ENCODE assay signal across 27 cellular contexts in the genomic region with DNA sequence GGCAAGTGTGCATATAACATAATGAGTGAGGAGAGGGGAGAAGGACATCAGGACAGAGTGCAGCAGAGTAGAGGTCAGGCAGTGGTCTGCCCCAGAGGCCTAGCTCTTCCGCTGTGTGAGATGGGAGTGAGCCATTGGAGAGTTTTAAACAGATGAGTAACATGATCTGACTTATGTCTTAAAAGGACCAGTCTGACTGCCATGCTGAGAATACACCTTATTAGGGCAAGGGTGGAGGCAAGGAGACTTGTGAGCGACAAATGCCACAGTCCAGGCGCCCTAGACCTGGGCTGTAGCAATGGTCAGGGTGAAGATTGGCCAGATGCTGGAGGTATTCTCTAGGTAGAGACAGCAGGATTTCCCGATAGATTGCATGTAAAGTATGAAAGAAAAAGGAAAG.
A peak's percentile ranks its signal among the peaks of the same experiment; 100 is the strongest.
DNase-seq lines count a peak whose midpoint lies in the region; ATAC-seq, FAIRE-seq and TF ChIP-seq lines count a peak whose summit lies in the region.
"Had no signal": no experiment of that assay in that cellular context is flagged by ENCODE, and none has a peak within 500 bp of the region (broad histone marks: within the 10 kb centered on the region; RNA-seq: fewer than 3 reads in every experiment).

No MANE protein-coding gene starts in this region.

- H4K91ac ChIP-seq in IMR-90 (ENCODE audit: insufficient read depth, low read depth, low read length), result no peak overlapping the region

- BruUV-seq in IMR-90 (replicated peaks; lab: Mats Ljungman, UMichigan), result no TSS peak

- no peak overlapping the region for H3K14ac ChIP-seq in IMR-90 (replicated peaks; ENCODE audit: low read depth, low read length)

- H2AK9ac ChIP-seq in IMR-90 (replicated peaks; ENCODE audit: low read depth, low read length, poor library complexity), result no peak overlapping the region

- H3K4me3 ChIP-seq in A549 (no peak overlapping the region), IMR-90 (ENCODE audit: insufficient read depth, low read depth, low read length) (no peak overlapping the region), small intestine (ENCODE audit: low read depth in 1 of 2, low read length in 2 of 2) (no peak overlapping the region)
- H3K4me3 ChIP-seq: BLaER1, GM12878 had no signal

- POLR2A ChIA-PET in A549 (lab: Yijun Ruan, JAX) (no interaction called here), IMR-90 (lab: Charles Lee; ENCODE audit: unreplicated experiment) (no interaction called here)
- POLR2A ChIA-PET in activated CD4-positive, alpha-beta T cell treated with anti-CD3 and anti-CD28 coated beads, Interleukin-2, amount 10 ng/mL, durations not matched to agents 7 days and 5 days (lab: Charles Lee), result no interaction called here

- no peak overlapping the region for H2BK15ac ChIP-seq in IMR-90 (ENCODE audit: low read depth, low read length)

- H2AFZ ChIP-seq in IMR-90 (replicated peaks; ENCODE audit: low read length, poor library complexity), result peak overlapping the region; percentile 34

- H3K36me3 ChIP-seq in IMR-90 (ENCODE audit: control insufficient read depth, insufficient read depth, low read length) (no peaks in the 10 kb centered on the region), small intestine (ENCODE audit: control insufficient read depth in 2 of 2, insufficient read depth in 2 of 2, low read length in 2 of 2) (no peaks in the 10 kb centered on the region)
- H3K36me3 ChIP-seq: BE2C, BLaER1 had no signal

- H3K27ac Mint-ChIP-seq in stimulated activated memory B cell treated with anti-CD40 and anti-IgM and Interleukin-4, amounts not matched to agents 10 μg/mL and 1 μg/mL and 100 μg/mL, for 72 hours, result no peak overlapping the region
- H3K27ac Mint-ChIP-seq in activated CD4-positive, alpha-beta T cell treated with anti-CD3 and anti-CD28 coated beads, Interleukin-2, amount 10 ng/mL, durations not matched to agents 7 days and 5 days, result no peak overlapping the region
- H3K27ac Mint-ChIP-seq: CD14-positive monocyte; CD4-positive, alpha-beta memory T cell; CD4-positive, CD25-positive, alpha-beta regulatory T cell; CD8-positive, alpha-beta memory T cell had no signal

- TF ChIP-seq CTCF in A549 (IDR thresholded peaks at IDR 0.05) (no peak), IMR-90 (conservative IDR thresholded peaks at IDR 0.05; ENCODE audit: low read depth, low read length) (no peak)

- TF ChIP-seq POLR2A in A549 (IDR thresholded peaks at IDR 0.05; ENCODE audit: low read length) (no peak), IMR-90 (IDR thresholded peaks at IDR 0.05; ENCODE audit: low read depth, low read length) (no peak)

- H3K27ac ChIP-seq in A549 (peak overlapping the region in 1 of 2 experiments; percentile 8; a peak in 1 of 6 replicates), IMR-90 (ENCODE audit: insufficient read depth, low read length) (no peak overlapping the region), small intestine (ENCODE audit: low read depth in 1 of 2, low read length in 1 of 2) (no peak overlapping the region)
- H3K27ac ChIP-seq: BLaER1 had no signal

- H4K5ac ChIP-seq in IMR-90 (ENCODE audit: low read depth, low read length), result no peak overlapping the region

- no peak overlapping the region for H3K18ac ChIP-seq in IMR-90 (ENCODE audit: low read depth, low read length)

- 93% methylated on average over 4 of the region's 4 CpGs for WGBS in A549 (ENCODE audit: missing lambda C conversion rate)
- WGBS in IMR-90 (ENCODE audit: extremely low coverage in 2 of 2, insufficient read length in 1 of 2), 2 experiments, result 100% methylated on average over 2 of the region's 4 CpGs; no CpG with 5 or more reads in 1 of the 2 experiments
- 92 to 97% (median 94%) methylated on average over 4 of the region's 4 CpGs for WGBS in small intestine, 3 donors

- no peaks in the 10 kb centered on the region for H3K36me3 Mint-ChIP-seq in stimulated activated memory B cell treated with anti-CD40 and anti-IgM and Interleukin-4, amounts not matched to agents 10 μg/mL and 1 μg/mL and 100 μg/mL, for 72 hours
- no peaks in the 10 kb centered on the region for H3K36me3 Mint-ChIP-seq in activated CD4-positive, alpha-beta T cell treated with anti-CD3 and anti-CD28 coated beads, Interleukin-2, amount 10 ng/mL, durations not matched to agents 7 days and 5 days (ENCODE audit: low read depth)
- H3K36me3 Mint-ChIP-seq: CD14-positive monocyte; CD4-positive, CD25-positive, alpha-beta regulatory T cell; CD8-positive, alpha-beta memory T cell had no signal

- DNase-seq in A549 (ENCODE audit: low read depth in 1 of 2, low spot score in 1 of 2), result no peak
- peak; percentile 34 for DNase-seq in IMR-90
- DNase-seq in small intestine, result no peak
- DNase-seq in epidermal melanocyte (ENCODE audit: insufficient read length, low spot score), result no peak
- DNase-seq in HuH-7 (ENCODE audit: low spot score), result no peak
- DNase-seq in activated CD4-positive, alpha-beta T cell treated with anti-CD3 and anti-CD28 coated beads, Interleukin-2, amount 10 ng/mL, durations not matched to agents 7 days and 5 days, result no peak
- DNase-seq: ACHN; BE2C; C1 segment of cervical spinal cord; CD4-positive, alpha-beta memory T cell; CD4-positive, CD25-positive, alpha-beta regulatory T cell; CD8-positive, alpha-beta memory T cell; COR-L47; DMS 273 treated with DMSO at 0.1 percent for 48 hours; DMS153; DMS53; DMS79; DND-41; EL; GDM1 had no signal

- H3K79me1 ChIP-seq in IMR-90 (ENCODE audit: low read depth in 1 of 2, low read length in 2 of 2), result no peaks in the 10 kb centered on the region; a peak in 2 of 4 replicates

- H3K9me3 ChIP-seq in A549 (no peaks in the 10 kb centered on the region), IMR-90 (ENCODE audit: control insufficient read depth, insufficient read depth, low read length) (no peaks in the 10 kb centered on the region), small intestine (ENCODE audit: control insufficient read depth, low read depth) (no peaks in the 10 kb centered on the region)
- H3K9me3 ChIP-seq: BE2C had no signal

- H3K9me1 ChIP-seq in IMR-90 (ENCODE audit: insufficient read depth, low read length), result no peaks in the 10 kb centered on the region

- intact Hi-C loops in IMR-90 (cut with micrococcal nuclease), result no loop called here

- CTCF ChIA-PET in A549 (lab: Yijun Ruan, JAX) (interaction anchor here (0.6 to 2.2 kb wide), 4 partner anchors 9 to 105 kb away, joined by 4 to 10 read pairs (median 6); no protein-coding TSS in a partner anchor), IMR-90 (lab: Yijun Ruan, JAX) (interaction anchor here (0.5 to 0.6 kb wide), 2 partner anchors 8 to 92 kb away, joined by 4 to 7 read pairs; no protein-coding TSS in a partner anchor)
- CTCF ChIA-PET in activated CD4-positive, alpha-beta T cell treated with anti-CD3 and anti-CD28 coated beads, Interleukin-2, amount 10 ng/mL, durations not matched to agents 7 days and 5 days (lab: Charles Lee), result no interaction called here

- no peak overlapping the region for H2AK5ac ChIP-seq in IMR-90 (ENCODE audit: low read depth, low read length)

- H3K4me1 Mint-ChIP-seq in stimulated activated memory B cell treated with anti-CD40 and anti-IgM and Interleukin-4, amounts not matched to agents 10 μg/mL and 1 μg/mL and 100 μg/mL, for 72 hours, result no peaks in the 10 kb centered on the region
- H3K4me1 Mint-ChIP-seq in activated CD4-positive, alpha-beta T cell treated with anti-CD3 and anti-CD28 coated beads, Interleukin-2, amount 10 ng/mL, durations not matched to agents 7 days and 5 days, result peaks cover 13% of the 10 kb centered on the region
- H3K4me1 Mint-ChIP-seq: CD14-positive monocyte had no signal

- H3K9ac ChIP-seq in IMR-90 (ENCODE audit: low read depth, low read length), result no peak overlapping the region
- H3K9ac ChIP-seq: BLaER1 had no signal

- no peak overlapping the region for H2BK20ac ChIP-seq in IMR-90 (ENCODE audit: low read depth, low read length)

- no peak for TF ChIP-seq RAD21 in A549 (conservative IDR thresholded peaks at IDR 0.05 in 1 of 2, IDR thresholded peaks at IDR 0.05 in 1 of 2)
- TF ChIP-seq RAD21 in IMR-90 (IDR thresholded peaks at IDR 0.05; ENCODE audit: low read length), result no peak

- no peak overlapping the region for H4K8ac ChIP-seq in IMR-90 (ENCODE audit: low read depth in 2 of 2, low read length in 2 of 2)

- in situ Hi-C loops in IMR-90 (cut with MboI; ENCODE audit: low sequenced_read_pairs), result no loop called here

- H2BK120ac ChIP-seq in IMR-90 (ENCODE audit: low read depth, low read length), result no peak overlapping the region

- H3K23ac ChIP-seq in IMR-90 (ENCODE audit: low read depth, low read length), result no peak overlapping the region

- H3K4me2 ChIP-seq in A549, result no peak overlapping the region
- H3K4me2 ChIP-seq in IMR-90 (ENCODE audit: low read depth, low read length), result no peak overlapping the region
- H3K4me2 ChIP-seq: BLaER1 had no signal

- ATAC-seq in A549, result peak; percentile 19 to 53; a peak in 4 of 6 replicates
- ATAC-seq in IMR-90 (ENCODE audit: low read depth), result peak; percentile 40; the same call in 1 of the 2 replicates
- peak; percentile 80 for ATAC-seq in esophagus mucosa
- ATAC-seq in stimulated activated memory B cell treated with anti-CD40 and anti-IgM and Interleukin-4, amounts not matched to agents 10 μg/mL and 1 μg/mL and 100 μg/mL, for 72 hours, result peak; percentile 48
- ATAC-seq: GM12878 had no signal

- H2BK5ac ChIP-seq in IMR-90 (ENCODE audit: low read depth, low read length, poor library complexity, severe bottlenecking), result no peak overlapping the region

- H3K9me3 Mint-ChIP-seq in stimulated activated memory B cell treated with anti-CD40 and anti-IgM and Interleukin-4, amounts not matched to agents 10 μg/mL and 1 μg/mL and 100 μg/mL, for 72 hours, result no peaks in the 10 kb centered on the region
- H3K9me3 Mint-ChIP-seq in activated CD4-positive, alpha-beta T cell treated with anti-CD3 and anti-CD28 coated beads, Interleukin-2, amount 10 ng/mL, durations not matched to agents 7 days and 5 days, result peaks cover 3% of the 10 kb centered on the region
- H3K9me3 Mint-ChIP-seq: CD4-positive, CD25-positive, alpha-beta regulatory T cell; CD8-positive, alpha-beta memory T cell had no signal

- dilution Hi-C loops in IMR-90 (cut with HindIII; ENCODE audit: low sequenced_read_pairs, unreplicated experiment), result no loop called here

- H3K4me3 Mint-ChIP-seq in stimulated activated memory B cell treated with anti-CD40 and anti-IgM and Interleukin-4, amounts not matched to agents 10 μg/mL and 1 μg/mL and 100 μg/mL, for 72 hours, result no peak overlapping the region
- no peak overlapping the region for H3K4me3 Mint-ChIP-seq in activated CD4-positive, alpha-beta T cell treated with anti-CD3 and anti-CD28 coated beads, Interleukin-2, amount 10 ng/mL, durations not matched to agents 7 days and 5 days
- H3K4me3 Mint-ChIP-seq: CD14-positive monocyte; CD4-positive, alpha-beta memory T cell; CD4-positive, CD25-positive, alpha-beta regulatory T cell; CD8-positive, alpha-beta memory T cell had no signal

- no peak for FAIRE-seq in A549 (lab: Jason Lieb, UNC)
- FAIRE-seq in small intestine (lab: Jason Lieb, UNC), result no peak
- FAIRE-seq: GM12878, GM12892, GM18507 had no signal

- H3K56ac ChIP-seq in IMR-90 (ENCODE audit: extremely low read depth, insufficient read depth, low read length), result no peak overlapping the region

- H3K27me3 ChIP-seq in IMR-90 (ENCODE audit: control insufficient read depth, insufficient read depth, low read length), result no peaks in the 10 kb centered on the region
- H3K27me3 ChIP-seq in small intestine (ENCODE audit: control insufficient read depth in 2 of 2, insufficient read depth in 2 of 2, low read length in 2 of 2), result no peaks in the 10 kb centered on the region
- H3K27me3 ChIP-seq: BLaER1 had no signal

- no peak overlapping the region for H3K4ac ChIP-seq in IMR-90 (ENCODE audit: low read depth, low read length)

- TF ChIP-seq EP300 in A549 (IDR thresholded peaks at IDR 0.05), result no peak

- H4K20me1 ChIP-seq in IMR-90 (ENCODE audit: insufficient read depth, low read length), result no peaks in the 10 kb centered on the region
- H4K20me1 ChIP-seq: BLaER1 had no signal

- H3K27me3 Mint-ChIP-seq in stimulated activated memory B cell treated with anti-CD40 and anti-IgM and Interleukin-4, amounts not matched to agents 10 μg/mL and 1 μg/mL and 100 μg/mL, for 72 hours, result no peaks in the 10 kb centered on the region
- H3K27me3 Mint-ChIP-seq in activated CD4-positive, alpha-beta T cell treated with anti-CD3 and anti-CD28 coated beads, Interleukin-2, amount 10 ng/mL, durations not matched to agents 7 days and 5 days, result peaks cover 8% of the 10 kb centered on the region
- H3K27me3 Mint-ChIP-seq: CD4-positive, alpha-beta memory T cell had no signal

- H3K4me1 ChIP-seq in A549, result peaks cover 26% of the 10 kb centered on the region
- H3K4me1 ChIP-seq in IMR-90 (ENCODE audit: control insufficient read depth, insufficient read depth, low read length), result no peaks in the 10 kb centered on the region
- H3K4me1 ChIP-seq in small intestine (ENCODE audit: control insufficient read depth in 2 of 2, insufficient read depth in 1 of 2, low read depth in 1 of 2, low read length in 1 of 2), result peaks cover 0 to 6% of the 10 kb centered on the region in 2 donors
- H3K4me1 ChIP-seq: BE2C, BLaER1 had no signal
